In genomic region chr16:13453938-13454553, GRCh38 we compare ENCODE assay signal across 8 cellular contexts.
DNase-seq lines count a peak whose midpoint lies in the region; FAIRE-seq and TF ChIP-seq lines count a peak whose summit lies in the region.

No MANE protein-coding gene starts in this region.

- no peaks in the 10 kb centered on the region for H3K79me2 ChIP-seq in osteoblast (ENCODE audit: insufficient read depth, low read length)

- H3K27ac ChIP-seq in osteoblast (ENCODE audit: low read depth, low read length): no peak overlapping the region

- no peaks in the 10 kb centered on the region for H4K20me1 ChIP-seq in osteoblast (ENCODE audit: insufficient read depth, low read length)

- H3K4me3 ChIP-seq in GM12864 (ENCODE audit: low read depth, low read length) (no peak overlapping the region), bronchial epithelial cell (ENCODE audit: low read depth, low read length) (no peak overlapping the region), osteoblast (ENCODE audit: insufficient read depth, low read length) (no peak overlapping the region)

- no peaks in the 10 kb centered on the region for H3K4me1 ChIP-seq in osteoblast (ENCODE audit: insufficient read depth, low read length)

- H3K36me3 ChIP-seq in bronchial epithelial cell (ENCODE audit: control insufficient read depth, insufficient read depth, low read length): no peaks in the 10 kb centered on the region
- no peaks in the 10 kb centered on the region for H3K36me3 ChIP-seq in osteoblast (ENCODE audit: insufficient read depth, low read length)

- in situ Hi-C loops in ACHN (cut with HindIII; ENCODE audit: low pct_ligation_motif_present, low pct_unique_long_range_greater_than_20kb, low sequenced_read_pairs): no loop called here

- H3K27me3 ChIP-seq in bronchial epithelial cell (ENCODE audit: control insufficient read depth, insufficient read depth, low read length) (no peaks in the 10 kb centered on the region), osteoblast (ENCODE audit: insufficient read depth, low read length) (no peaks in the 10 kb centered on the region)

- H3K9me3 ChIP-seq in osteoblast (ENCODE audit: low read depth, low read length): no peaks in the 10 kb centered on the region

- no peak overlapping the region for H3K4me2 ChIP-seq in osteoblast (ENCODE audit: insufficient read depth, low read length)

- DNase-seq in ACHN (peak; percentile 64), GM12864 (ENCODE audit: low read depth) (no peak), NCI-H524 treated with DMSO at 0.1 percent for 48 hours (lab: John Stamatoyannopoulos, UW) (peak; percentile 14), bronchial epithelial cell (ENCODE audit: low read depth) (peak; percentile 13), osteoblast (ENCODE audit: insufficient read length, low spot score, missing footprints) (no peak), cortex of kidney (lab: John Stamatoyannopoulos, UW) (no peak), SKM-1 (lab: John Stamatoyannopoulos, UW; ENCODE audit: unreplicated experiment) (no peak), 8988T (no peak)

- TF ChIP-seq CTCF in GM12864 (IDR thresholded peaks at IDR 0.05; ENCODE audit: low read depth, low read length, missing control alignments): peak; percentile 62
- peak; percentile 33 for TF ChIP-seq CTCF in bronchial epithelial cell (IDR thresholded peaks at IDR 0.05; ENCODE audit: insufficient read depth, low read length, severe bottlenecking)
- TF ChIP-seq CTCF in osteoblast (IDR thresholded peaks at IDR 0.05; ENCODE audit: extremely low read depth, low read depth, low read length): peak; percentile 61

- FAIRE-seq in bronchial epithelial cell (lab: Jason Lieb, UNC): no peak

- H2AFZ ChIP-seq in osteoblast (ENCODE audit: low read length): no peak overlapping the region

Comparison
In these comparisons a context has a peak if more than half of its experiments do, and no peak if none do; other contexts are left out.
1. DNase-seq: peak in ACHN (single experiment), NCI-H524 treated with DMSO at 0.1 percent for 48 hours (single experiment) and bronchial epithelial cell (single experiment); none in GM12864 (single experiment), osteoblast (single experiment), cortex of kidney (single experiment), SKM-1 (single experiment) and 8988T (single experiment).
2. Peak in every context shown above with its lines, with median percentiles within 50 percentile points of each other: CTCF ChIP-seq.